ENCODE assay signal across 13 cellular contexts in the genomic region with DNA sequence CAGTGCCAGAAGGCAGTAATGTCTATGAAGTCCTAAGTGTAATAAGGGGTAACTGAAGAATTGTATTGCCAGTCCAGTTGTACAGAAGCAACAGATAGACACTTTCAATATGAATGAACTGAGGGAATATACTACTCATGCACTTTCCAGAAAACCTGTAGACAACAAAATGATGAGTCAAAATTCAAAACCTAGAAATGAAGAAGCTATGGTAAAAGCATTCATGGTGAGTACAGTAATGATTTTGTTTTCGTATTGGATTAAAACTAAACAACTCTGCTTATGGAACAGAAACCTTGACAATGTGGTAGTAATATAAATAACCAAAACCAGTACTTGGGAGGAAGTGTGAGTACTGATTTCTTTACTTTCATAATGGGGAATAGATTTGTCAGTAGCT. TPM values are rescaled to one million over a fixed set of nuclear protein-coding genes. Genes with fewer than 3 reads are reported as not detected.
DNase-seq lines count a peak whose midpoint lies in the region; ATAC-seq, FAIRE-seq and TF ChIP-seq lines count a peak whose summit lies in the region.
"Had no signal": no experiment of that assay in that cellular context is flagged by ENCODE, and none has a peak within 500 bp of the region (broad histone marks: within the 10 kb centered on the region; RNA-seq: fewer than 3 reads in every experiment).

No MANE protein-coding gene starts in this region.

- H3K4me1 ChIP-seq in KMS-11 (ENCODE audit: low read depth, poor library complexity, severe bottlenecking) (peaks cover 30% of the 10 kb centered on the region), heart left ventricle (peaks cover 0 to 21% (median 7%) of the 10 kb centered on the region in 12 donors)
- H3K4me1 ChIP-seq in CD4-positive, alpha-beta memory T cell (ENCODE audit: insufficient read depth, low read length) = no peaks in the 10 kb centered on the region

- H3K79me2 ChIP-seq in KMS-11 (ENCODE audit: insufficient read depth, low read depth) = no peaks in the 10 kb centered on the region

- peaks cover 0 to 9% (median 0%) of the 10 kb centered on the region in 12 donors for H3K9me3 ChIP-seq in heart left ventricle
- peaks cover 0 to 5% of the 10 kb centered on the region in 2 donors for H3K9me3 ChIP-seq in CD4-positive, alpha-beta memory T cell (ENCODE audit: control insufficient read depth in 1 of 2, low read length in 2 of 2)

- TF ChIP-seq CTCF in KMS-11 (conservative IDR thresholded peaks at IDR 0.05; ENCODE audit: low read depth, low read length) (no peak), heart left ventricle (IDR thresholded peaks at IDR 0.05) (no peak)

- no peaks in the 10 kb centered on the region for H3K27me3 ChIP-seq in KMS-11 (ENCODE audit: insufficient read depth, low read depth)
- H3K27me3 ChIP-seq in heart left ventricle = no peaks in the 10 kb centered on the region
- H3K27me3 ChIP-seq in CD4-positive, alpha-beta memory T cell (ENCODE audit: insufficient read depth, low read length) = no peaks in the 10 kb centered on the region
- H3K27me3 ChIP-seq: BLaER1 had no signal

- peaks cover 0 to 10% (median 7%) of the 10 kb centered on the region in 8 donors for H3K9me3 Mint-ChIP-seq in CD4-positive, alpha-beta memory T cell

- H3K27ac ChIP-seq in KMS-11 = peak overlapping the region; percentile 24; the same call in 1 of the 2 replicates
- H3K27ac ChIP-seq in heart left ventricle = peak overlapping the region in 1 of 12 donors; percentile 42
- no peak overlapping the region for H3K27ac ChIP-seq in CD4-positive, alpha-beta memory T cell (ENCODE audit: low read depth, low read length)
- H3K27ac ChIP-seq: BLaER1 had no signal

- peak overlapping the region; percentile 3 for H3K4me2 ChIP-seq in KMS-11
- H3K4me2 ChIP-seq: BLaER1 had no signal

- POLR2A ChIA-PET in CD4-positive, alpha-beta memory T cell (lab: Charles Lee; ENCODE audit: partially characterized antibody) = interaction anchor here (1.5 kb wide), 1 partner anchor 10 kb away, joined by 6 read pairs; no protein-coding TSS in a partner anchor

- no peak overlapping the region for H3K9ac ChIP-seq in KMS-11
- H3K9ac ChIP-seq: BLaER1 had no signal

- H2AFZ ChIP-seq in KMS-11 (ENCODE audit: low read depth) = no peak overlapping the region

- no peak overlapping the region for H3K4me3 Mint-ChIP-seq in CD4-positive, alpha-beta memory T cell

- no peaks in the 10 kb centered on the region for H4K20me1 ChIP-seq in KMS-11 (ENCODE audit: insufficient read depth)
- H4K20me1 ChIP-seq: BLaER1 had no signal

- no peak overlapping the region for H3K27ac Mint-ChIP-seq in CD4-positive, alpha-beta memory T cell

- H3K36me3 Mint-ChIP-seq in CD4-positive, alpha-beta memory T cell = peaks cover 16 to 57% of the 10 kb centered on the region in 2 donors

- no peaks in the 10 kb centered on the region for H3K27me3 Mint-ChIP-seq in CD4-positive, alpha-beta memory T cell
- H3K27me3 Mint-ChIP-seq: naive B cell had no signal

- H3K4me1 Mint-ChIP-seq in CD4-positive, alpha-beta memory T cell = peaks cover 0 to 4% (median 0%) of the 10 kb centered on the region in 4 donors

- H3K36me3 ChIP-seq in KMS-11 (ENCODE audit: insufficient read depth) (no peaks in the 10 kb centered on the region), heart left ventricle (peaks cover 0 to 8% (median 0%) of the 10 kb centered on the region in 9 donors)
- no peaks in the 10 kb centered on the region for H3K36me3 ChIP-seq in CD4-positive, alpha-beta memory T cell (ENCODE audit: insufficient read depth, low read length)

- FAIRE-seq in frontal cortex (lab: Jason Lieb, UNC) = no peak

- H3K4me3 ChIP-seq in KMS-11 (IDR thresholded peaks at IDR 0.05; ENCODE audit: insufficient read depth, low read depth, low read length) = no peak overlapping the region
- no peak overlapping the region for H3K4me3 ChIP-seq in heart left ventricle
- no peak overlapping the region for H3K4me3 ChIP-seq in CD4-positive, alpha-beta memory T cell (ENCODE audit: low read length in 2 of 2)
- H3K4me3 ChIP-seq: BLaER1 had no signal

- DNase-seq in CD1c-positive myeloid dendritic cell (ENCODE audit: extremely low spot score) = peak; percentile 62
- no peak for DNase-seq in DMS 273 (lab: John Stamatoyannopoulos, UW; ENCODE audit: unreplicated experiment)
- DNase-seq in heart left ventricle = no peak
- no peak for DNase-seq in CD4-positive, alpha-beta memory T cell
- no peak for DNase-seq in frontal cortex (ENCODE audit: low spot score in 2 of 2)
- DNase-seq: activated CD8-positive, alpha-beta memory T cell treated with anti-CD3 and anti-CD28 coated beads for 24 hours; naive B cell; OCI-M1; stimulated activated CD4-positive, alpha-beta T cell treated with anti-CD3 and anti-CD28 coated beads, Interleukin-2, amount 100 ng/mL, for 24 hours had no signal

- CTCF ChIA-PET in CD4-positive, alpha-beta memory T cell (lab: Charles Lee; ENCODE audit: partially characterized antibody) = interaction anchor here (1.6 to 2.1 kb wide), 2 partner anchors 10 to 47 kb away, joined by 3 to 10 read pairs; no protein-coding TSS in a partner anchor

- TF ChIP-seq POLR2A in heart left ventricle (IDR thresholded peaks at IDR 0.05) = no peak

- intact Hi-C loops in heart left ventricle (cut with DNase I) = loop anchor here in 3 of 10 donors (10.0 kb wide), 2 partner anchors 48 to 88 kb away; no protein-coding TSS in a partner anchor
- intact Hi-C loops in CD4-positive, alpha-beta memory T cell (cut with micrococcal nuclease) = no loop called here

- peak; percentile 92 for ATAC-seq in GM19035 (IDR thresholded peaks at IDR 0.05; ENCODE audit: unreplicated experiment)
- ATAC-seq in HG02840 (IDR thresholded peaks at IDR 0.05; ENCODE audit: low FRiP score, unreplicated experiment) = peak; percentile 80
- no peak for ATAC-seq in heart left ventricle

- 92 to 100% (median 94%) methylated on average over 1 of the region's 1 CpG for WGBS in heart left ventricle, 4 donors

RNA-seq across cellular contexts. Expression of gene ARMC2, which starts 35.0 kb away (rescaled TPM):
- total RNA-seq in heart left ventricle (10 to 100 TPM in 5 of 9 donors, 1 to 10 TPM in 4; 5.7 to 18.0 (median 10.2) TPM), frontal cortex (16.3 TPM)
- 1 to 10 TPM; 3.1 to 4.9 TPM for polyA plus RNA-seq in heart left ventricle
- total RNA-seq in CD4-positive, alpha-beta memory T cell = 10 to 100 TPM; 10.7 to 11.2 TPM
- polyA plus RNA-seq in CD4-positive, alpha-beta memory T cell = 1 to 10 TPM; 3.2 to 3.3 TPM

Comparison
In these comparisons a context has a peak if more than half of its experiments do, and no peak if none do; other contexts are left out.
1. ATAC-seq: peak in GM19035 (single experiment) and HG02840 (single experiment); none in heart left ventricle (0 of 4).